1 cellular context compared by ENCODE assay signal in genomic region chr1:225851810-225852209, GRCh38.
TF ChIP-seq lines count a peak whose summit lies in the region.

No MANE protein-coding gene starts in this region.

TF ChIP-seq in GM12878, 131 proteins besides CTCF, POLR2A, EP300 and RAD21 (continued from another document):
- TF ChIP-seq, protein P1, sequence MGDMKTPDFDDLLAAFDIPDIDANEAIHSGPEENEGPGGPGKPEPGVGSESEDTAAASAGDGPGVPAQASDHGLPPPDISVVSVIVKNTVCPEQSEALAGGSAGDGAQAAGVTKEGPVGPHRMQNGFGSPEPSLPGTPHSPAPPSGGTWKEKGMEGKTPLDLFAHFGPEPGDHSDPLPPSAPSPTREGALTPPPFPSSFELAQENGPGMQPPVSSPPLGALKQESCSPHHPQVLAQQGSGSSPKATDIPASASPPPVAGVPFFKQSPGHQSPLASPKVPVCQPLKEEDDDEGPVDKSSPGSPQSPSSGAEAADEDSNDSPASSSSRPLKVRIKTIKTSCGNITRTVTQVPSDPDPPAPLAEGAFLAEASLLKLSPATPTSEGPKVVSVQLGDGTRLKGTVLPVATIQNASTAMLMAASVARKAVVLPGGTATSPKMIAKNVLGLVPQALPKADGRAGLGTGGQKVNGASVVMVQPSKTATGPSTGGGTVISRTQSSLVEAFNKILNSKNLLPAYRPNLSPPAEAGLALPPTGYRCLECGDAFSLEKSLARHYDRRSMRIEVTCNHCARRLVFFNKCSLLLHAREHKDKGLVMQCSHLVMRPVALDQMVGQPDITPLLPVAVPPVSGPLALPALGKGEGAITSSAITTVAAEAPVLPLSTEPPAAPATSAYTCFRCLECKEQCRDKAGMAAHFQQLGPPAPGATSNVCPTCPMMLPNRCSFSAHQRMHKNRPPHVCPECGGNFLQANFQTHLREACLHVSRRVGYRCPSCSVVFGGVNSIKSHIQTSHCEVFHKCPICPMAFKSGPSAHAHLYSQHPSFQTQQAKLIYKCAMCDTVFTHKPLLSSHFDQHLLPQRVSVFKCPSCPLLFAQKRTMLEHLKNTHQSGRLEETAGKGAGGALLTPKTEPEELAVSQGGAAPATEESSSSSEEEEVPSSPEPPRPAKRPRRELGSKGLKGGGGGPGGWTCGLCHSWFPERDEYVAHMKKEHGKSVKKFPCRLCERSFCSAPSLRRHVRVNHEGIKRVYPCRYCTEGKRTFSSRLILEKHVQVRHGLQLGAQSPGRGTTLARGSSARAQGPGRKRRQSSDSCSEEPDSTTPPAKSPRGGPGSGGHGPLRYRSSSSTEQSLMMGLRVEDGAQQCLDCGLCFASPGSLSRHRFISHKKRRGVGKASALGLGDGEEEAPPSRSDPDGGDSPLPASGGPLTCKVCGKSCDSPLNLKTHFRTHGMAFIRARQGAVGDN (IDR thresholded peaks at IDR 0.05): peak; percentile 95
- no peak for TF ChIP-seq TARDBP (IDR thresholded peaks at IDR 0.05; ENCODE audit: borderline replicate concordance)
- no peak for TF ChIP-seq ZNF274 (IDR thresholded peaks at IDR 0.05; ENCODE audit: insufficient read depth, insufficient read length)
- TF ChIP-seq MYB (IDR thresholded peaks at IDR 0.05; ENCODE audit: borderline replicate concordance, low read depth, low read length): no peak
- TF ChIP-seq MEF2A (IDR thresholded peaks at IDR 0.05; ENCODE audit: insufficient read depth, low read depth, low read length): no peak
- TF ChIP-seq SMAD1 (IDR thresholded peaks at IDR 0.05; ENCODE audit: low read depth, partially characterized antibody): no peak
- no peak for TF ChIP-seq SMARCA5 (IDR thresholded peaks at IDR 0.05)
- TF ChIP-seq DPF2 (IDR thresholded peaks at IDR 0.05): 0 out of 2 replicates have a peak, but pooled peaks have one; percentile 72
- no peak for TF ChIP-seq TAF1 (IDR thresholded peaks at IDR 0.05; ENCODE audit: borderline replicate concordance, low read depth, low read length)
- peak; percentile 97 to 98 for TF ChIP-seq BHLHE40 (IDR thresholded peaks at IDR 0.05; ENCODE audit: borderline replicate concordance in 1 of 2, low read depth in 2 of 2, low read length in 1 of 2)
- peak; percentile 54 for TF ChIP-seq NKRF (conservative IDR thresholded peaks at IDR 0.05)
- no peak for TF ChIP-seq E2F8 (IDR thresholded peaks at IDR 0.05; ENCODE audit: low read depth, partially characterized antibody)
- 0 out of 2 replicates have a peak, but pooled peaks have one; percentile 46 for TF ChIP-seq IRF4 (IDR thresholded peaks at IDR 0.05; ENCODE audit: low read depth, low read length)
- TF ChIP-seq GABPA (IDR thresholded peaks at IDR 0.05; ENCODE audit: low read depth): no peak
- peak; percentile 95 for TF ChIP-seq RUNX3 (IDR thresholded peaks at IDR 0.05; ENCODE audit: low read length)
- TF ChIP-seq ZNF207 (IDR thresholded peaks at IDR 0.05; ENCODE audit: borderline replicate concordance): no peak
- TF ChIP-seq NR2F1 (conservative IDR thresholded peaks at IDR 0.05): peak; percentile 71
- TF ChIP-seq CBX5 (IDR thresholded peaks at IDR 0.05; ENCODE audit: low read depth): 0 out of 2 replicates have a peak, but pooled peaks have one; percentile 42
- 0 out of 2 replicates have a peak, but pooled peaks have one; percentile 43 for TF ChIP-seq FOXM1 (IDR thresholded peaks at IDR 0.05; ENCODE audit: low read depth, low read length)
- TF ChIP-seq BMI1 (IDR thresholded peaks at IDR 0.05; ENCODE audit: borderline replicate concordance): peak; percentile 39; the same call in 1 of the 2 replicates
- no peak for TF ChIP-seq ZNF592 (IDR thresholded peaks at IDR 0.05)
- peak; percentile 86 to 88 for TF ChIP-seq IKZF2 (IDR thresholded peaks at IDR 0.05)
- TF ChIP-seq KLF5 (IDR thresholded peaks at IDR 0.05; ENCODE audit: partially characterized antibody): no peak
- peak; percentile 46; the same call in 1 of the 2 replicates for TF ChIP-seq FOXK2 (IDR thresholded peaks at IDR 0.05)
- TF ChIP-seq ZNF384 (IDR thresholded peaks at IDR 0.05; ENCODE audit: borderline replicate concordance, low read depth, low read length): no peak
- peak; percentile 73; the same call in 1 of the 2 replicates for TF ChIP-seq NBN (IDR thresholded peaks at IDR 0.05)
- TF ChIP-seq RELA (IDR thresholded peaks at IDR 0.05; ENCODE audit: borderline replicate concordance, partially characterized antibody): no peak
- TF ChIP-seq IKZF1 (conservative IDR thresholded peaks at IDR 0.05): peak; percentile 80
- TF ChIP-seq KAT2A (conservative IDR thresholded peaks at IDR 0.05; ENCODE audit: control insufficient read depth, low read depth, low read length): no peak
